9 cellular contexts compared by ENCODE assay signal in the genomic region with DNA sequence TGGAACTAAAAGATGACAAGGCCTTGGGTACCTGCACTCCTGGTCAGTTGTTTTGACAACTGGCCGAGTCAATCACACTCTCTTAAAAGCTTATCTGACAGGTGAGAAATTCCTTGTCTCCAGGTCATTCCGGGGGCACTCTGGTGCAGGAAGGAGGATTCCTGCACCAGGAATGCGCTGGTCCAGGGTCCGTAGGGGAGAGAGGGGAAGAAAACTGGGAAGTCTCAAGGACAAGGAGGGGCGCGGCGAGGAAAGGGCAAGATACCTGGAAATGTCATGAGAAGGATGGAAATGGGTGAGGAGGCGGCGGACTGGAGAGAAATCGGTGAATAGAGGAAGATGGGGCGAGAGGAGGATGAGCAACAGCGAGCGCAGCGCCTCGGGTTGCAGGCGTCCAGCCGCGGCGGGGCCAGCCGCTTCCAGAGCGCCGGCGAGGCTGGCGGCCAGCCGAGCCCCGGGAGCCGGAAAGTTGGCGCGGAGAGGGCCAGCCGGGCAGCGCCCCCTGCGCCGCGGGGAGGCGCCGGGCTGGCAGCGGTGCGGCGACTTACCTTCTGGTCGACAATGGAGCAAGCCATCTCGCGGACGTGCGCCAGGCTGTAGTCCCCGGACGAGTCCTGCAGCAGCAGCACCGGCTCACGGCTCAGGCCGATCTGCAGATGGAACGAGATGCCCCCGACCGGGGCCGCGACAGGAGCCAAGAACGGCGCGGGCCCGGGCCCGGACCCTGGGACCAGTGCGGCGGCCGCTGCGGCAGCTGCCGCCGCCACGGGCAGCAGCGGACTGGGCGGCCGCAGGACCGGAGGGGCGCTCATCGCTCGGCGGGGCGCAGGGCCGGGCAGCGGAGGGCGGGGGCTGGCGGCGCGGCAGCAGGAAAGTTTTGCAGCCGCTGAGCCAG. TPM values are rescaled to one million over a fixed set of nuclear protein-coding genes. Genes with fewer than 3 reads are reported as not detected.
DNase-seq lines count a peak whose midpoint lies in the region; ATAC-seq and TF ChIP-seq lines count a peak whose summit lies in the region.
"Had no signal": no experiment of that assay in that cellular context is flagged by ENCODE, and none has a peak within 500 bp of the region (broad histone marks: within the 10 kb centered on the region; RNA-seq: fewer than 3 reads in every experiment).

No MANE protein-coding gene starts in this region.

- under 1% methylated on average over 80 of the region's 82 CpGs for WGBS in smooth muscle cell (ENCODE audit: low lambda C conversion rate)

- H3K9me3 ChIP-seq in colonic mucosa (no peaks in the 10 kb centered on the region), smooth muscle cell (replicated peaks; ENCODE audit: low read depth) (no peaks in the 10 kb centered on the region)

- H3K4me2 ChIP-seq in smooth muscle cell, result peak overlapping the region; percentile 97

- H3K4me1 ChIP-seq in colonic mucosa (peaks cover 3% of the 10 kb centered on the region), smooth muscle cell (ENCODE audit: low read depth) (peaks cover 19% of the 10 kb centered on the region)

- H2AFZ ChIP-seq in smooth muscle cell (ENCODE audit: low read depth), result peak overlapping the region; percentile 96

- ATAC-seq in HG02588 (IDR thresholded peaks at IDR 0.05; ENCODE audit: unreplicated experiment), result peak; percentile 42

- H3F3A ChIP-seq in smooth muscle cell (ENCODE audit: low read depth), result peaks cover 21% of the 10 kb centered on the region

- TF ChIP-seq CTCF in colonic mucosa (IDR thresholded peaks at IDR 0.05), result no peak
- peak; percentile 4 for TF ChIP-seq CTCF in smooth muscle cell (IDR thresholded peaks at IDR 0.05; ENCODE audit: borderline replicate concordance, insufficient read depth, poor library complexity, severe bottlenecking)

- H3K27me3 ChIP-seq in colonic mucosa (no peaks in the 10 kb centered on the region), smooth muscle cell (ENCODE audit: low read depth) (no peaks in the 10 kb centered on the region)

- H3K27ac ChIP-seq in colonic mucosa (peak overlapping the region; percentile 26), smooth muscle cell (ENCODE audit: low read depth) (no peak overlapping the region)

- H4K20me1 ChIP-seq in smooth muscle cell (ENCODE audit: low read depth), result peaks cover 27% of the 10 kb centered on the region

- H3K9ac ChIP-seq in colonic mucosa (ENCODE audit: low read depth in 2 of 2, low read length in 2 of 2) (peak overlapping the region in 1 of 2 donors; percentile 70), smooth muscle cell (ENCODE audit: low read depth) (no peak overlapping the region)

- no peaks in the 10 kb centered on the region for H3K36me3 ChIP-seq in colonic mucosa
- H3K36me3 ChIP-seq in smooth muscle cell (ENCODE audit: low read depth), result no peaks in the 10 kb centered on the region

- H3K4me3 ChIP-seq in colonic mucosa, result peak overlapping the region; percentile 48
- H3K4me3 ChIP-seq in smooth muscle cell, result peak overlapping the region; percentile 87

- DNase-seq in NCI-H2107 treated with DMSO at 0.1 percent for 48 hours (lab: John Stamatoyannopoulos, UW; ENCODE audit: unreplicated experiment), result peak; percentile 25
- DNase-seq in NCI-H2107 (lab: John Stamatoyannopoulos, UW), result no peak
- peak; percentile 74 for DNase-seq in NCI-H748 (lab: John Stamatoyannopoulos, UW; ENCODE audit: unreplicated experiment)
- peak; percentile 27 for DNase-seq in colonic mucosa
- peak; percentile 49 for DNase-seq in kidney glomerular epithelial cell (lab: John Stamatoyannopoulos, UW)
- DNase-seq in smooth muscle cell (lab: John Stamatoyannopoulos, UW; ENCODE audit: unreplicated experiment), result peak; percentile 53
- DNase-seq in GF-D8 (lab: John Stamatoyannopoulos, UW), result no peak
- DNase-seq: DND-41 had no signal

- H3K79me2 ChIP-seq in smooth muscle cell (ENCODE audit: low read depth), result peaks cover 29% of the 10 kb centered on the region

- intact Hi-C loops in colonic mucosa (cut with DNase I), result no loop called here

RNA-seq across cellular contexts. Expression of a gene that starts 0.7 kb away (rescaled TPM):
- total RNA-seq in colonic mucosa (1 to 10 TPM; 1.0 to 2.8 TPM), smooth muscle cell (4.8 and 7.2 TPM in 2 replicates)
- 3.7 and 5.6 TPM in 2 replicates for polyA plus RNA-seq in smooth muscle cell

Comparison
In these comparisons a context has a peak if more than half of its experiments do, and no peak if none do; other contexts are left out.
1. DNase-seq: peak in NCI-H2107 treated with DMSO at 0.1 percent for 48 hours (single experiment), NCI-H748 (single experiment), colonic mucosa (single experiment), kidney glomerular epithelial cell (single experiment) and smooth muscle cell (single experiment); none in NCI-H2107 (single experiment) and GF-D8 (single experiment).